In the genomic region with DNA sequence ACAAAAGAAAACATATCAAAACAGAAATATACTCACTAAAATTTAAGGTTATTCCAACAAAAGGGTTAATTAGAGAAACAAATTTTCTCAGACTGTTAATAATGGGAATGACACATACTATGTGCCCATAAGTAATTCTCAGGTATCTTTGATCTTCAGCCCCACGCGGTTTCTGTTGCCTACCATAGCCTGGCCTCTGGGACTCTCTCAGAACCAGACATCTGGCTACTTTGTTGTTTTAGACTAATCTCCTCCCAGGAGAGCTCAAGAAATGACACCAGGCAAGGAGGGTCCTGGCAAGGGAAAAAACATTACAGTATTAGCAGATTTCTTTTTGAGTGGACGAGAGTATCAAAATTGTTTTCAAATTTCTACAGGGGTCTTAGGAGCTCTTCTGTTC, we compare ENCODE assay signal across 12 cellular contexts.
"Had no signal": no experiment of that assay in that cellular context is flagged by ENCODE, and none has a peak within 500 bp of the region (broad histone marks: within the 10 kb centered on the region; RNA-seq: fewer than 3 reads in every experiment).

No MANE protein-coding gene starts in this region.

- H3K4me3 Mint-ChIP-seq: type B pancreatic cell had no signal

- H3K4me3 ChIP-seq: gastroesophageal sphincter, lower lobe of right lung, ovary had no signal

- DNase-seq: activated CD4-positive, alpha-beta T cell treated with anti-CD3 and anti-CD28 coated beads, Interleukin-2, amount 50 U/mL, for 48 hours; activated naive CD4-positive, alpha-beta T cell treated with anti-CD3 and anti-CD28 coated beads, Interleukin-2, amount 50 U/mL, for 16 hours; activated T-cell treated with anti-CD3 and anti-CD28 coated beads, Interleukin-2, amount 50 U/mL, for 1 hour; left colon; lower lobe of right lung; ovary; stimulated activated naive CD8-positive, alpha-beta T cell treated with anti-CD3 and anti-CD28 coated beads, Interleukin-15, Interleukin-2, amounts not matched to agents 100 U/mL and 50 U/mL, for 24 hours; T-helper 9 cell had no signal

- H3K27ac ChIP-seq: epithelial cell of prostate, gastroesophageal sphincter, lower lobe of right lung, ovary had no signal

- ATAC-seq: gastroesophageal sphincter; left colon; lower lobe of right lung; sciatic nerve; stimulated activated naive CD8-positive, alpha-beta T cell treated with anti-CD3 and anti-CD28 coated beads, Interleukin-15, Interleukin-2, amounts not matched to agents 100 U/mL and 50 U/mL, for 24 hours had no signal

- H3K4me1 ChIP-seq: gastroesophageal sphincter, lower lobe of right lung had no signal

- H3K9me3 ChIP-seq: ovary had no signal

- H3K27ac Mint-ChIP-seq: type B pancreatic cell had no signal

- H3K27me3 ChIP-seq: gastroesophageal sphincter, ovary had no signal

- H3K36me3 ChIP-seq: lower lobe of right lung, ovary had no signal

- H3K27me3 Mint-ChIP-seq: type B pancreatic cell had no signal
